Comparison of ENCODE assay signal across 16 cellular contexts in the genomic region with DNA sequence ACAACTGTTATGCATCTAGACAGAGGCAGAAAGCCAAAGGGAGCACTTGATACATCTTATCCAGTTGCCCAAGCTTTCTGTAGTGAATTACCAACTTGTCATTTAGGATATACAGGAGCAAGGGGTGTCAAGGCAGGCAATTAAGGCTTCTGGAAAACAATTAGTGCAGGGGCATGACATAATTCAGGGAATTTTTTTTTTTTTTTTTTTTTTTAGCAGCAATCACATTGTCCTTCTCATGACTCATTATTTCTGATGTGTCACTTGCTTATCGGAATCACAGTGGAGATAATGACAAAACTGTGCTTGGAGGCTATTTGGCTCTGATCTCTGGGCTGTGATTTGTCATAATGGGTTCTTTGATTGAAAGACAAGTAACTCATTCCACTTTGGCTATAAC.
A peak's percentile ranks its signal among the peaks of the same experiment; 100 is the strongest.
DNase-seq lines count a peak whose midpoint lies in the region; ATAC-seq, FAIRE-seq and TF ChIP-seq lines count a peak whose summit lies in the region.
"Had no signal": no experiment of that assay in that cellular context is flagged by ENCODE, and none has a peak within 500 bp of the region (broad histone marks: within the 10 kb centered on the region; RNA-seq: fewer than 3 reads in every experiment).

No MANE protein-coding gene starts in this region.

- no peak overlapping the region for H3K4me3 ChIP-seq in SK-N-SH (ENCODE audit: low read depth in 2 of 2, low read length in 1 of 2)
- no peak overlapping the region for H3K4me3 ChIP-seq in astrocyte (ENCODE audit: insufficient read depth, low read depth, low read length)

- H3K27ac ChIP-seq in SK-N-SH (ENCODE audit: low read depth in 2 of 2, low read length in 1 of 2) (no peak overlapping the region), astrocyte (ENCODE audit: low read depth, low read length) (no peak overlapping the region)

- no peak for FAIRE-seq in astrocyte (lab: Jason Lieb, UNC)
- peak; percentile 97 for FAIRE-seq in islet of Langerhans (lab: Jason Lieb, UNC)
- FAIRE-seq: GM18507, kidney had no signal

- H3K4me2 ChIP-seq in SK-N-SH (no peak overlapping the region), astrocyte (ENCODE audit: low read length) (no peak overlapping the region)

- no peak overlapping the region for H3K9ac ChIP-seq in SK-N-SH
- no peak overlapping the region for H3K9ac ChIP-seq in astrocyte (ENCODE audit: low read length)

- H3K27me3 ChIP-seq in SK-N-SH (ENCODE audit: insufficient read depth) (no peaks in the 10 kb centered on the region), astrocyte (ENCODE audit: insufficient read depth, low read length) (no peaks in the 10 kb centered on the region)

- CTCF ChIA-PET in SK-N-SH (lab: Yijun Ruan, JAX): interaction anchor here (3.8 kb wide), 1 partner anchor 14 kb away, joined by 24 read pairs; no protein-coding TSS in a partner anchor

- no peak overlapping the region for H3K27ac Mint-ChIP-seq in astrocyte (ENCODE audit: unreplicated experiment)
- H3K27ac Mint-ChIP-seq: activated T-helper 1 cell treated with anti-CD3 and anti-CD28 coated beads, Interleukin-12 subunit alpha, Interleukin-12 subunit beta, Interleukin-2, Interleukin-4 antibody, amounts not matched to agents 30 ng/mL and 10 ng/mL and 1 ng/mL, durations not matched to agents 14 hours and 24 hours and 36 hours had no signal

- DNase-seq in SK-N-SH: no peak
- peak; percentile 25 for DNase-seq in astrocyte (ENCODE audit: low read depth)
- peak; percentile 79 for DNase-seq in superior temporal gyrus (ENCODE audit: extremely low spot score)
- DNase-seq in NCI-H2227 (lab: John Stamatoyannopoulos, UW; ENCODE audit: unreplicated experiment): no peak
- DNase-seq: activated CD4-positive, alpha-beta T cell treated with anti-CD3 and anti-CD28 coated beads for 48 hours; central memory CD4-positive, alpha-beta T cell; DND-41; kidney; NCI-H510A; stimulated activated CD4-positive, alpha-beta T cell treated with anti-CD3 and anti-CD28 coated beads, Interleukin-4, amount 100 ng/mL, for 1 hour had no signal

- WGBS in SK-N-SH (ENCODE audit: low lambda C conversion rate): 29% methylated on average over 1 of the region's 1 CpG

- no peak for ATAC-seq in SK-N-SH treated with all-trans-retinoic acid at 6 μM for 48 hours
- ATAC-seq in GM19452 (IDR thresholded peaks at IDR 0.05; ENCODE audit: unreplicated experiment): no peak
- ATAC-seq in HG02884 (IDR thresholded peaks at IDR 0.05; ENCODE audit: unreplicated experiment): no peak

- no peaks in the 10 kb centered on the region for H3K9me3 Mint-ChIP-seq in astrocyte (ENCODE audit: unreplicated experiment)
- H3K9me3 Mint-ChIP-seq: activated T-helper 1 cell treated with anti-CD3 and anti-CD28 coated beads, Interleukin-12 subunit alpha, Interleukin-12 subunit beta, Interleukin-2, Interleukin-4 antibody, amounts not matched to agents 30 ng/mL and 10 ng/mL and 1 ng/mL, durations not matched to agents 14 hours and 24 hours and 36 hours had no signal

- H3K4me3 Mint-ChIP-seq in astrocyte (ENCODE audit: unreplicated experiment): no peak overlapping the region
- H3K4me3 Mint-ChIP-seq: activated T-helper 1 cell treated with anti-CD3 and anti-CD28 coated beads, Interleukin-12 subunit alpha, Interleukin-12 subunit beta, Interleukin-2, Interleukin-4 antibody, amounts not matched to agents 30 ng/mL and 10 ng/mL and 1 ng/mL, durations not matched to agents 14 hours and 24 hours and 36 hours had no signal

- H3K4me1 Mint-ChIP-seq in astrocyte (ENCODE audit: low read depth, unreplicated experiment): no peaks in the 10 kb centered on the region

- no peaks in the 10 kb centered on the region for H3K27me3 Mint-ChIP-seq in astrocyte (ENCODE audit: low read depth, unreplicated experiment)

- H3K36me3 Mint-ChIP-seq in astrocyte (ENCODE audit: low read depth, unreplicated experiment): no peaks in the 10 kb centered on the region

- H3K4me1 ChIP-seq in SK-N-SH (ENCODE audit: control insufficient read depth in 1 of 2, insufficient read depth in 2 of 2, low read depth in 1 of 2, low read length in 1 of 2) (peaks cover 0 to 7% of the 10 kb centered on the region in 2 experiments; a peak in 1 of 4 replicates), astrocyte (ENCODE audit: insufficient read depth, low read length) (no peaks in the 10 kb centered on the region)

- H3K79me2 ChIP-seq in SK-N-SH (ENCODE audit: insufficient read depth): no peaks in the 10 kb centered on the region
- no peaks in the 10 kb centered on the region for H3K79me2 ChIP-seq in astrocyte (ENCODE audit: insufficient read depth, low read length)

- H3F3A ChIP-seq in SK-N-SH (replicated peaks; ENCODE audit: insufficient read depth): no peaks in the 10 kb centered on the region

- H3K9me3 ChIP-seq in SK-N-SH (no peaks in the 10 kb centered on the region), astrocyte (ENCODE audit: insufficient read depth, low read depth, low read length) (no peaks in the 10 kb centered on the region)

- POLR2A ChIA-PET in SK-N-SH (lab: Yijun Ruan, JAX): no interaction called here

- TF ChIP-seq CTCF in SK-N-SH (IDR thresholded peaks at IDR 0.05): no peak
- TF ChIP-seq CTCF in astrocyte (IDR thresholded peaks at IDR 0.05; ENCODE audit: insufficient read depth, low read depth, low read length): no peak

- no peak overlapping the region for H2AFZ ChIP-seq in SK-N-SH (ENCODE audit: low read depth)
- no peak overlapping the region for H2AFZ ChIP-seq in astrocyte (ENCODE audit: low read depth, low read length)

- no peaks in the 10 kb centered on the region for H3K36me3 ChIP-seq in SK-N-SH (replicated peaks in 1 of 2; ENCODE audit: control insufficient read depth in 1 of 2, insufficient read depth in 2 of 2, low read length in 1 of 2)
- no peaks in the 10 kb centered on the region for H3K36me3 ChIP-seq in astrocyte (ENCODE audit: insufficient read depth, low read length)

- no peak for TF ChIP-seq RAD21 in SK-N-SH (IDR thresholded peaks at IDR 0.05; ENCODE audit: low read length)

- no peaks in the 10 kb centered on the region for H3K9me2 ChIP-seq in SK-N-SH

- TF ChIP-seq EP300 in SK-N-SH (IDR thresholded peaks at IDR 0.05; ENCODE audit: borderline replicate concordance in 1 of 2, low read depth in 1 of 2, low read length in 1 of 2): peak in 1 of 2 experiments; percentile 86; a peak in 2 of 4 replicates

- H4K20me1 ChIP-seq in SK-N-SH (ENCODE audit: insufficient read depth) (no peaks in the 10 kb centered on the region), astrocyte (ENCODE audit: insufficient read depth, low read length) (no peaks in the 10 kb centered on the region)

TF ChIP-seq in SK-N-SH, 30 proteins besides CTCF, POLR2A, EP300 and RAD21:
- TF ChIP-seq JUND (IDR thresholded peaks at IDR 0.05) (no peak), GATA2 (CRISPR knock-in tag; IDR thresholded peaks at IDR 0.05) (peak; percentile 87), FOXM1 (IDR thresholded peaks at IDR 0.05; ENCODE audit: low read depth) (no peak), TEAD4 (IDR thresholded peaks at IDR 0.05; ENCODE audit: borderline replicate concordance, insufficient read depth) (no peak), RCOR1 (IDR thresholded peaks at IDR 0.05; ENCODE audit: low read length) (peak; percentile 41; the same call in 1 of the 2 replicates)
TF ChIP-seq in SK-N-SH: peak in this region for 2.

TF ChIP-seq in SK-N-SH treated with all-trans-retinoic acid at 6 μM for 48 hours, 23 proteins besides CTCF, POLR2A, EP300 and RAD21:
- no peak for TF ChIP-seq ZNF8 (CRISPR knock-in tag; IDR thresholded peaks at IDR 0.05)
- no peak for TF ChIP-seq ZC3H10 (CRISPR knock-in tag; IDR thresholded peaks at IDR 0.05)
- TF ChIP-seq CSDC2 (CRISPR knock-in tag; IDR thresholded peaks at IDR 0.05): no peak
- TF ChIP-seq BACH2 (CRISPR knock-in tag; IDR thresholded peaks at IDR 0.05; ENCODE audit: borderline replicate concordance): no peak
- TF ChIP-seq SNAI2 (CRISPR knock-in tag; IDR thresholded peaks at IDR 0.05): no peak
- no peak for TF ChIP-seq ESRRG (CRISPR knock-in tag; IDR thresholded peaks at IDR 0.05)
- no peak for TF ChIP-seq OSR1 (CRISPR knock-in tag; IDR thresholded peaks at IDR 0.05)

Comparison
In these comparisons a context has a peak if more than half of its experiments do, and no peak if none do; other contexts are left out.
1. DNase-seq: peak in astrocyte (single experiment) and superior temporal gyrus (single experiment); none in SK-N-SH (single experiment) and NCI-H2227 (single experiment).